16 cellular contexts compared by ENCODE assay signal in genomic region chr4:107870236-107870635, GRCh38.
"Had no signal": no experiment of that assay in that cellular context is flagged by ENCODE, and none has a peak within 500 bp of the region (broad histone marks: within the 10 kb centered on the region; RNA-seq: fewer than 3 reads in every experiment).

No MANE protein-coding gene starts in this region.

- FAIRE-seq: endometrium had no signal

- H3K27me3 Mint-ChIP-seq: type B pancreatic cell had no signal

- H3K9me3 Mint-ChIP-seq: nephron progenitor cell, type B pancreatic cell had no signal

- H3K27ac Mint-ChIP-seq: naive B cell, nephron progenitor cell, type B pancreatic cell had no signal

- H3K36me3 Mint-ChIP-seq: naive B cell, type B pancreatic cell had no signal

- DNase-seq: cortex of kidney; effector memory CD4-positive, alpha-beta T cell; gastrocnemius medialis; heart right ventricle; hypothalamus; kidney glomerular epithelial cell; lower lobe of right lung; mesenchymal stem cell; naive B cell; nephron progenitor cell; posterior cingulate gyrus; stimulated activated CD4-positive, alpha-beta T cell treated with anti-CD3 and anti-CD28 coated beads, Interleukin-2, amount 100 ng/mL, for 48 hours; stimulated activated naive CD4-positive, alpha-beta T cell treated with Interleukin-2 at 50 U/mL for 16 hours; uterus had no signal

- ATAC-seq: gastrocnemius medialis had no signal

- H3K4me3 Mint-ChIP-seq: naive B cell, nephron progenitor cell, type B pancreatic cell had no signal

- H3K4me1 Mint-ChIP-seq: naive B cell had no signal
